ENCODE assay signal across 7 cellular contexts in the genomic region with DNA sequence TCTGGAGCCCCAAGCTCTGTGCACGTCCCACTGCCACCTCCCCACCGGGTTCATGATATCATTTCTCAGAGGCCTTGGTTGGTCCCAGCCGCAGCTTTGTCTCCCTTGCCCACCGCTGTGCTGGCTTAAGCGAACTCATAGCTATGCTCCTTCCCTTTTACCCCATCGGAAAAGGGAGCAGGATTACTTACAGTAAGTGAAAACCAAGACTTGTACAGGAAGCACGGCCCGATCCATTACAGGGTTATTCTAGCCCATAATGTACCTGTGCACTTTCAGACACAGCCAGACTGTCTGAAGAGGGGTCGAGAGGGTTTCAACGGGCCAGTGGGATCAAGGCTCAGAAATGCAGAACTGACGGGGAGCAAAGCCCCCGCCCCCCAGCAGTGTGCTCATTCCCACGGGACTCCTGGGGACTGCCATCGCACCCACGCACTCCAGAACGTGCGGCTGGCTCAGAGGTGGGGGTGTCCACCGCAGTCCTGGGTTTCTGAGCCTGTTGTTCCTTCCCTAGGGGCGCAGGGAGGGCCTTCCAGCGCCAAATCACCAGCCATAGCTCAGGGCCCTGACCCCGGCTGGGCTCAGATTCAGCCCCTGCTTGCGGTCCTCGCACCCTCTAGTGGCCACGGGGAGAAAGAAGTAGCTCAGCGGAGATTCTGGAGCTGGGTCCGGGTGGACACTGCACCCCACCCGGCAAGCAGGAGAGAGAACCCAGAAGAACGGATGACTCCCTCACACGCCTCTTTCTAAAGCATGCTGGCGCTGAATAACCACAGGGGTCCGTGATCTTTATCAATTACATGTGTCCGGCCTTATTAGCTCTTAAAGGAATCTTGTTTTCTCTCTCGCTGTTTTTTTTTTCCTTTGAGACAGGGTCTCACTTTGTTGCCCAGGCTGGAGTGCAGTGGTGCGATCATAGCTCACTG. TPM values are rescaled to one million over a fixed set of nuclear protein-coding genes. Genes with fewer than 3 reads are reported as not detected.
DNase-seq lines count a peak whose midpoint lies in the region; ATAC-seq, FAIRE-seq and TF ChIP-seq lines count a peak whose summit lies in the region.

No MANE protein-coding gene starts in this region.

- BruUV-seq in HepG2 (replicated peaks; lab: Mats Ljungman, UMichigan) = no TSS peak

- H3K27me3 ChIP-seq in HepG2 (ENCODE audit: control insufficient read depth in 1 of 2, insufficient read depth in 2 of 2, low read length in 2 of 2) = peaks cover 2 to 8% of the 10 kb centered on the region in 2 experiments; a peak in 3 of 5 replicates

- DNase-seq in GM12891 (ENCODE audit: insufficient read length, low spot score) = peak; percentile 90
- DNase-seq in NCI-H2107 treated with DMSO at 0.1 percent for 48 hours (lab: John Stamatoyannopoulos, UW; ENCODE audit: unreplicated experiment) = peak; percentile 43
- DNase-seq in activated CD4-positive, alpha-beta T cell treated with anti-CD3 and anti-CD28 coated beads for 24 hours (ENCODE audit: low read depth in 2 of 2) = peak; percentile 50 to 61
- DNase-seq in choroid plexus epithelial cell (ENCODE audit: low read depth) = peak; percentile 72
- peak; percentile 85 for DNase-seq in HepG2 (ENCODE audit: low spot score)
- DNase-seq in stimulated activated CD4-positive, alpha-beta T cell treated with anti-CD3 and anti-CD28 coated beads, Interleukin-4, amount 100 ng/mL, for 24 hours = peak; percentile 74

- H2AFZ ChIP-seq in HepG2 (ENCODE audit: low read length) = peak overlapping the region; percentile 78

- TF ChIP-seq CTCF in choroid plexus epithelial cell (conservative IDR thresholded peaks at IDR 0.05; ENCODE audit: low read depth, low read length) = peak; percentile 92
- TF ChIP-seq CTCF in HepG2 (CRISPR knock-in tag; IDR thresholded peaks at IDR 0.05) = peak; percentile 100

- no peaks in the 10 kb centered on the region for H4K20me1 ChIP-seq in HepG2 (ENCODE audit: insufficient read depth, low read length)

- H3K4me3 ChIP-seq in choroid plexus epithelial cell (ENCODE audit: low read depth, low read length) (peak overlapping the region; percentile 52), HepG2 (replicated peaks in 1 of 3; ENCODE audit: insufficient read depth in 1 of 3, low read depth in 2 of 3, low read length in 3 of 3) (peak overlapping the region; percentile 57 to 78 (median 61))

- POLR2A ChIA-PET in HepG2 (lab: Yijun Ruan, JAX) = interaction anchor here (0.6 to 3.5 kb wide), 19 partner anchors 9 to 146 kb away, joined by 3 to 42 read pairs (median 4); a partner anchor contains a TSS

- intact Hi-C loops in HepG2 (cut with micrococcal nuclease; ENCODE audit: unreplicated experiment) = loop anchor here (1.0 to 2.0 kb wide), 5 partner anchors 21 to 126 kb away; no protein-coding TSS in a partner anchor

- peak overlapping the region; percentile 46 for H3K9ac ChIP-seq in HepG2 (ENCODE audit: insufficient read depth, low read depth, low read length)

- peaks cover 55% of the 10 kb centered on the region for H3K4me1 ChIP-seq in HepG2 (ENCODE audit: insufficient read depth, low read length)

- peak; percentile 51 for FAIRE-seq in GM12891 (lab: Jason Lieb, UNC)
- FAIRE-seq in HepG2 (lab: Jason Lieb, UNC) = peak; percentile 82

- H3K27ac ChIP-seq in HepG2 (ENCODE audit: extremely low read length, insufficient read depth, low read length) = no peak overlapping the region

- H3K79me2 ChIP-seq in HepG2 (ENCODE audit: insufficient read depth, low read length) = no peaks in the 10 kb centered on the region

- ATAC-seq in HG02623 (IDR thresholded peaks at IDR 0.05; ENCODE audit: unreplicated experiment) = peak; percentile 74
- peak; percentile 94 for ATAC-seq in HepG2

- no peaks in the 10 kb centered on the region for H3K9me3 ChIP-seq in HepG2 (ENCODE audit: low read length)

- WGBS in HepG2 (ENCODE audit: low lambda C conversion rate) = 2% methylated on average over 33 of the region's 34 CpGs

- CTCF ChIA-PET in HepG2 (lab: Yijun Ruan, JAX; ENCODE audit: low intra/inter-chr PET ratio, low total read pairs) = interaction anchor here (0.6 to 2.7 kb wide), 6 partner anchors 25 to 126 kb away, joined by 3 to 30 read pairs (median 7); no protein-coding TSS in a partner anchor

- in situ Hi-C loops in HepG2 (cut with HindIII; ENCODE audit: extremely low pct_ligation_motif_present, low pct_unique_long_range_greater_than_20kb) = no loop called here

- H3K4me2 ChIP-seq in HepG2 (ENCODE audit: low read depth, low read length) = peak overlapping the region; percentile 94

- no peaks in the 10 kb centered on the region for H3K36me3 ChIP-seq in HepG2 (replicated peaks in 1 of 2; ENCODE audit: control insufficient read depth in 1 of 2, insufficient read depth in 2 of 2, low read length in 2 of 2)

- peak in 1 of 2 experiments; percentile 26; a peak in 1 of 4 replicates for TF ChIP-seq EP300 in HepG2 (IDR thresholded peaks at IDR 0.05; ENCODE audit: low read depth in 2 of 2, low read length in 2 of 2)
- peak; percentile 22 for TF ChIP-seq EP300 in HepG2 (CRISPR knock-in tag; IDR thresholded peaks at IDR 0.05; ENCODE audit: borderline replicate concordance)

- TF ChIP-seq RAD21 in HepG2 (CRISPR knock-in tag; IDR thresholded peaks at IDR 0.05) = peak; percentile 100

- no peak for TF ChIP-seq POLR2A in GM12891 (IDR thresholded peaks at IDR 0.05; ENCODE audit: low read depth, low read length)
- no peak for TF ChIP-seq POLR2A in HepG2 (IDR thresholded peaks at IDR 0.05; ENCODE audit: insufficient read depth in 1 of 2, low read depth in 2 of 2, low read length in 2 of 2)

TF ChIP-seq in GM12891, 5 proteins besides CTCF, POLR2A, EP300 and RAD21:
- TF ChIP-seq SPI1 (IDR thresholded peaks at IDR 0.05; ENCODE audit: low read depth, low read length) (no peak), PAX5 (IDR thresholded peaks at IDR 0.05; ENCODE audit: insufficient read depth, low read length, severe bottlenecking) (no peak), POU2F2 (IDR thresholded peaks at IDR 0.05; ENCODE audit: low read depth, low read length) (peak; percentile 59; the same call in 1 of the 2 replicates), POLR2AphosphoS5 (IDR thresholded peaks at IDR 0.05; ENCODE audit: low read depth, low read length) (no peak), TAF1 (IDR thresholded peaks at IDR 0.05; ENCODE audit: low read depth, low read length) (no peak)

TF ChIP-seq in HepG2, 621 proteins besides CTCF, POLR2A, EP300 and RAD21 (continues in another document):
- TF ChIP-seq, protein P1, sequence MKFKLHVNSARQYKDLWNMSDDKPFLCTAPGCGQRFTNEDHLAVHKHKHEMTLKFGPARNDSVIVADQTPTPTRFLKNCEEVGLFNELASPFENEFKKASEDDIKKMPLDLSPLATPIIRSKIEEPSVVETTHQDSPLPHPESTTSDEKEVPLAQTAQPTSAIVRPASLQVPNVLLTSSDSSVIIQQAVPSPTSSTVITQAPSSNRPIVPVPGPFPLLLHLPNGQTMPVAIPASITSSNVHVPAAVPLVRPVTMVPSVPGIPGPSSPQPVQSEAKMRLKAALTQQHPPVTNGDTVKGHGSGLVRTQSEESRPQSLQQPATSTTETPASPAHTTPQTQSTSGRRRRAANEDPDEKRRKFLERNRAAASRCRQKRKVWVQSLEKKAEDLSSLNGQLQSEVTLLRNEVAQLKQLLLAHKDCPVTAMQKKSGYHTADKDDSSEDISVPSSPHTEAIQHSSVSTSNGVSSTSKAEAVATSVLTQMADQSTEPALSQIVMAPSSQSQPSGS (CRISPR knock-in tag; IDR thresholded peaks at IDR 0.05) = peak; percentile 71; the same call in 1 of the 2 replicates
- peak; percentile 39; the same call in 1 of the 2 replicates for TF ChIP-seq BCL6 (CRISPR knock-in tag; IDR thresholded peaks at IDR 0.05)
- TF ChIP-seq ZNF616 (CRISPR knock-in tag; IDR thresholded peaks at IDR 0.05; ENCODE audit: low read depth) = no peak

RNA-seq across cellular contexts. Expression of a gene that starts 44.9 kb away (rescaled TPM):
- polyA plus RNA-seq in GM12891 (2012; ENCODE audit: low read depth, missing spikeins) = 52.5 TPM
- 173 and 177 TPM in 2 replicates for total RNA-seq in HepG2 (2016; rRNA removed; fragmentation: Illumina TruSeq; extraction: Trizol)
- total RNA-seq in HepG2 (2016; cell fraction: cytosol; rRNA removed; fragmentation: Illumina TruSeq; extraction: Trizol; ENCODE audit: low read depth) = 42.2 and 47.1 TPM in 2 replicates
- 166 and 185 TPM in 2 replicates for total RNA-seq in HepG2 (2016; cell fraction: insoluble cytoplasmic fraction; rRNA removed; fragmentation: Illumina TruSeq; extraction: Trizol)
- total RNA-seq in HepG2 (2016; cell fraction: membrane; rRNA removed; fragmentation: Illumina TruSeq; extraction: Trizol) = 53.5 and 58.7 TPM in 2 replicates
- total RNA-seq in HepG2 (2016; cell fraction: nucleus; rRNA removed; fragmentation: Illumina TruSeq; extraction: Trizol) = 231 and 239 TPM in 2 replicates
- 52.5 and 58.4 TPM in 2 replicates for polyA plus RNA-seq in HepG2 (2011; rRNA removed)
- 16.6 and 26.6 TPM in 2 replicates for polyA plus RNA-seq in HepG2 (2011; cell fraction: cytosol; rRNA removed)
- polyA plus RNA-seq in HepG2 (2011; cell fraction: nucleus; rRNA removed) = 77.7 and 102 TPM in 2 replicates
- 151 and 152 TPM in 2 replicates for polyA plus RNA-seq in HepG2 (2012)
- 5.3 and 6.8 TPM in 2 replicates for polyA plus RNA-seq in HepG2 (2016; cell fraction: cytosol; fragmentation: Illumina TruSeq; extraction: Trizol; ENCODE audit: low read depth)
- 200 and 216 TPM in 2 replicates for polyA plus RNA-seq in HepG2 (2016; cell fraction: insoluble cytoplasmic fraction; fragmentation: Illumina TruSeq; extraction: Trizol; ENCODE audit: low read depth)
- polyA plus RNA-seq in HepG2 (2016; cell fraction: membrane; fragmentation: Illumina TruSeq; extraction: Trizol; ENCODE audit: low read depth) = 18.6 and 26.0 TPM in 2 replicates
- polyA plus RNA-seq in HepG2 (2016; cell fraction: nucleus; fragmentation: Illumina TruSeq; extraction: Trizol; ENCODE audit: insufficient read depth, low read depth) = 243 and 249 TPM in 2 replicates
- 135 and 250 TPM in 2 replicates for polyA minus RNA-seq in HepG2 (2011; rRNA and poly(A)+ RNA removed; ENCODE audit: low replicate concordance)
- 49.2 and 87.1 TPM in 2 replicates for polyA minus RNA-seq in HepG2 (2011; cell fraction: cytosol; rRNA and poly(A)+ RNA removed)
- polyA minus RNA-seq in HepG2 (2011; cell fraction: nucleus; rRNA and poly(A)+ RNA removed) = 329 and 403 TPM in 2 replicates
